8 cellular contexts compared by ENCODE assay signal in genomic region chr12:56637621-56638020, GRCh38. TPM values are rescaled to one million over a fixed set of nuclear protein-coding genes. Genes with fewer than 3 reads are reported as not detected.
DNase-seq lines count a peak whose midpoint lies in the region; ATAC-seq and TF ChIP-seq lines count a peak whose summit lies in the region.

No MANE protein-coding gene starts in this region.

- no peaks in the 10 kb centered on the region for H3K36me3 Mint-ChIP-seq in natural killer cell

- ATAC-seq in Right ventricle myocardium superior (ENCODE audit: poor library complexity) (no peak), body of pancreas (no peak), natural killer cell (no peak), HG02610 (IDR thresholded peaks at IDR 0.05; ENCODE audit: unreplicated experiment) (no peak)

- no peaks in the 10 kb centered on the region for H3K27me3 Mint-ChIP-seq in natural killer cell (ENCODE audit: low read depth in 2 of 2)

- TF ChIP-seq POLR2A in body of pancreas (IDR thresholded peaks at IDR 0.05) = no peak
- TF ChIP-seq POLR2A in vagina (IDR thresholded peaks at IDR 0.05) = no peak

- DNase-seq in right atrium auricular region (ENCODE audit: low spot score) = no peak
- no peak for DNase-seq in Right ventricle myocardium superior
- DNase-seq in body of pancreas = no peak
- no peak for DNase-seq in natural killer cell
- DNase-seq in vagina (ENCODE audit: extremely low spot score in 2 of 2) = no peak
- DNase-seq in glomerular visceral epithelial cell (ENCODE audit: extremely low spot score) = no peak
- DNase-seq in ureter (ENCODE audit: low spot score) = no peak

- peaks cover 39 to 46% of the 10 kb centered on the region in 2 donors for H3K4me1 Mint-ChIP-seq in natural killer cell

- peaks cover 52% of the 10 kb centered on the region for H3K36me3 ChIP-seq in right atrium auricular region
- peaks cover 28 to 37% of the 10 kb centered on the region in 2 donors for H3K36me3 ChIP-seq in body of pancreas (replicated peaks in 1 of 2; ENCODE audit: insufficient read depth in 1 of 2, low read depth in 2 of 2)
- peaks cover 2 to 50% of the 10 kb centered on the region in 2 donors for H3K36me3 ChIP-seq in vagina

- no peaks in the 10 kb centered on the region for H3K9me3 Mint-ChIP-seq in natural killer cell

- H3K27ac Mint-ChIP-seq in natural killer cell = peak overlapping the region; percentile 91 to 93

- TF ChIP-seq CTCF in right atrium auricular region (IDR thresholded peaks at IDR 0.05) (no peak), body of pancreas (IDR thresholded peaks at IDR 0.05) (no peak), natural killer cell (IDR thresholded peaks at IDR 0.05) (no peak), vagina (IDR thresholded peaks at IDR 0.05) (no peak)

- peak overlapping the region; percentile 91 to 94 for H3K27ac ChIP-seq in right atrium auricular region
- peak overlapping the region in 3 of 4 donors; percentile 94 to 95 (median 94) for H3K27ac ChIP-seq in body of pancreas
- H3K27ac ChIP-seq in vagina = peak overlapping the region; percentile 100

- H3K4me3 ChIP-seq in right atrium auricular region (no peak overlapping the region), body of pancreas (no peak overlapping the region), vagina (no peak overlapping the region)

- H3K4me1 ChIP-seq in right atrium auricular region (peaks cover 0 to 51% of the 10 kb centered on the region in 2 donors), body of pancreas (peaks cover 55% of the 10 kb centered on the region), vagina (peaks cover 36% of the 10 kb centered on the region)

- H3K4me3 Mint-ChIP-seq in natural killer cell = peak overlapping the region; percentile 99

- H3K27me3 ChIP-seq in right atrium auricular region = no peaks in the 10 kb centered on the region
- H3K27me3 ChIP-seq in body of pancreas = no peaks in the 10 kb centered on the region
- H3K27me3 ChIP-seq in vagina = no peaks in the 10 kb centered on the region

- intact Hi-C loops in Right ventricle myocardium superior (cut with DNase I) (loop anchor here (10.0 kb wide), 1 partner anchor 123 kb away; no protein-coding TSS in a partner anchor), body of pancreas (cut with DNase I) (loop anchor here (10.0 kb wide), 1 partner anchor 87 kb away; the partner anchor contains the start of gene NACA), natural killer cell (cut with micrococcal nuclease) (loop anchor here (2.0 to 5.0 kb wide), 3 partner anchors 35 to 275 kb away; partner anchors contain the start of genes APOF, PTGES3 and STAT2), vagina (cut with DNase I) (loop anchor here (10.0 kb wide), 1 partner anchor 123 kb away; no protein-coding TSS in a partner anchor)

- H3K9me3 ChIP-seq in right atrium auricular region = no peaks in the 10 kb centered on the region
- H3K9me3 ChIP-seq in body of pancreas = no peaks in the 10 kb centered on the region
- H3K9me3 ChIP-seq in vagina = no peaks in the 10 kb centered on the region

- 40 to 55% methylated on average over 2 of the region's 2 CpGs for WGBS in body of pancreas, 2 donors

RNA-seq across cellular contexts. Expression of gene BAZ2A, which starts 7.5 kb away (rescaled TPM):
- 10 to 100 TPM; 38.6 to 42.7 TPM for total RNA-seq in right atrium auricular region
- total RNA-seq in Right ventricle myocardium superior = 28.5 TPM
- total RNA-seq in body of pancreas = 10 to 100 TPM; 52.7 to 56.8 TPM
- 100 to 1,000 TPM; 320 to 354 (median 325) TPM for total RNA-seq in natural killer cell
- total RNA-seq in vagina = 92.8 TPM
- 141 TPM for total RNA-seq in ureter

RNA-seq across cellular contexts. Expression of gene ATP5F1B, which starts 8.2 kb away (rescaled TPM):
- total RNA-seq in right atrium auricular region = 1,000 to 10,000 TPM; 1,028 to 1,860 TPM
- total RNA-seq in Right ventricle myocardium superior = 3,077 TPM
- total RNA-seq in body of pancreas = 100 to 1,000 TPM; 155 to 179 TPM
- 100 to 1,000 TPM; 335 to 378 (median 342) TPM for total RNA-seq in natural killer cell
- total RNA-seq in vagina = 405 TPM
- total RNA-seq in ureter = 601 TPM

RNA-seq across cellular contexts. Expression of gene PTGES3, which starts 50.5 kb away (rescaled TPM):
- 10 to 100 TPM; 69.6 to 71.1 TPM for total RNA-seq in right atrium auricular region
- 132 TPM for total RNA-seq in Right ventricle myocardium superior
- 10 to 100 TPM; 27.4 to 56.0 TPM for total RNA-seq in body of pancreas
- 10 to 100 TPM; 79.2 to 93.8 (median 93.4) TPM for total RNA-seq in natural killer cell
- 81.0 TPM for total RNA-seq in vagina
- 212 TPM for total RNA-seq in ureter
